Comparison of ENCODE assay signal across 9 cellular contexts in genomic region chr17:46154151-46154816, GRCh38. TPM values are rescaled to one million over a fixed set of nuclear protein-coding genes. Genes with fewer than 3 reads are reported as not detected.
A peak's percentile ranks its signal among the peaks of the same experiment; 100 is the strongest.
DNase-seq lines count a peak whose midpoint lies in the region; ATAC-seq and TF ChIP-seq lines count a peak whose summit lies in the region.
"Had no signal": no experiment of that assay in that cellular context is flagged by ENCODE, and none has a peak within 500 bp of the region (broad histone marks: within the 10 kb centered on the region; RNA-seq: fewer than 3 reads in every experiment).

No MANE protein-coding gene starts in this region.

- H3K4me1 ChIP-seq in CD4-positive, alpha-beta memory T cell (ENCODE audit: insufficient read depth, low read length): peaks cover 98% of the 10 kb centered on the region
- peaks cover 41% of the 10 kb centered on the region for H3K4me1 ChIP-seq in mucosa of descending colon (ENCODE audit: low read depth)

- peaks cover 2 to 4% of the 10 kb centered on the region in 2 donors for H3K36me3 Mint-ChIP-seq in CD4-positive, alpha-beta memory T cell
- H3K36me3 Mint-ChIP-seq in activated naive CD8-positive, alpha-beta T cell treated with anti-CD3 and anti-CD28 coated beads, Interleukin-2, amount 50 U/mL, for 24 hours (ENCODE audit: low read depth): peaks cover 20% of the 10 kb centered on the region

- CTCF ChIA-PET in CD4-positive, alpha-beta memory T cell (lab: Charles Lee; ENCODE audit: partially characterized antibody): interaction anchor here (1.3 to 4.1 kb wide), 7 partner anchors 8 to 59 kb away, joined by 4 to 19 read pairs (median 6); partner anchors contain the start of gene KANSL1

- no peaks in the 10 kb centered on the region for H3K27me3 ChIP-seq in CD4-positive, alpha-beta memory T cell (ENCODE audit: insufficient read depth, low read length)
- no peaks in the 10 kb centered on the region for H3K27me3 ChIP-seq in brain microvascular endothelial cell (replicated peaks)

- H3K27ac Mint-ChIP-seq in CD4-positive, alpha-beta memory T cell: peak overlapping the region; percentile 63 to 92 (median 85)
- H3K27ac Mint-ChIP-seq in activated naive CD8-positive, alpha-beta T cell treated with anti-CD3 and anti-CD28 coated beads, Interleukin-2, amount 50 U/mL, for 24 hours: peak overlapping the region; percentile 85

- TF ChIP-seq CTCF in mucosa of descending colon (IDR thresholded peaks at IDR 0.05) (no peak), brain microvascular endothelial cell (IDR thresholded peaks at IDR 0.05; ENCODE audit: low read depth, low read length, missing control alignments) (no peak)

- peak; percentile 19 to 65 (median 26) for DNase-seq in CD4-positive, alpha-beta memory T cell
- DNase-seq in M059J (ENCODE audit: low read depth) (peak; percentile 85), mucosa of descending colon (no peak), brain microvascular endothelial cell (no peak), G401 (ENCODE audit: low spot score) (no peak), NCI-H524 (lab: John Stamatoyannopoulos, UW) (no peak)
- DNase-seq in activated naive CD8-positive, alpha-beta T cell treated with anti-CD3 and anti-CD28 coated beads, Interleukin-2, amount 50 U/mL, for 24 hours: peak; percentile 41
- DNase-seq: cortex of kidney had no signal

- POLR2A ChIA-PET in CD4-positive, alpha-beta memory T cell (lab: Charles Lee; ENCODE audit: partially characterized antibody): interaction anchor here (0.9 to 7.3 kb wide), 12 partner anchors 9 to 58 kb away, joined by 3 to 54 read pairs (median 4); partner anchors contain the start of gene KANSL1

- in situ Hi-C loops in brain microvascular endothelial cell (cut with HindIII; ENCODE audit: low pct_ligation_motif_present, low sequenced_read_pairs): no loop called here
- in situ Hi-C loops in G401 (cut with HindIII; ENCODE audit: low sequenced_read_pairs): no loop called here

- H3K27ac ChIP-seq in CD4-positive, alpha-beta memory T cell (ENCODE audit: low read depth, low read length): peak overlapping the region; percentile 40
- no peak overlapping the region for H3K27ac ChIP-seq in brain microvascular endothelial cell

- H3K4me3 Mint-ChIP-seq in CD4-positive, alpha-beta memory T cell: peak overlapping the region; percentile 33 to 84 (median 71)
- H3K4me3 Mint-ChIP-seq in activated naive CD8-positive, alpha-beta T cell treated with anti-CD3 and anti-CD28 coated beads, Interleukin-2, amount 50 U/mL, for 24 hours: peak overlapping the region; percentile 27

- intact Hi-C loops in CD4-positive, alpha-beta memory T cell (cut with micrococcal nuclease): loop anchor here (2.0 to 5.0 kb wide), 3 partner anchors 15 to 39 kb away; partner anchors contain the start of gene KANSL1
- intact Hi-C loops in mucosa of descending colon (cut with DNase I, micrococcal nuclease): no loop called here

- H3K4me1 Mint-ChIP-seq in CD4-positive, alpha-beta memory T cell: peaks cover 67 to 94% (median 84%) of the 10 kb centered on the region in 4 donors
- H3K4me1 Mint-ChIP-seq in activated naive CD8-positive, alpha-beta T cell treated with anti-CD3 and anti-CD28 coated beads, Interleukin-2, amount 50 U/mL, for 24 hours: peaks cover 93% of the 10 kb centered on the region

- peak overlapping the region in 1 of 2 donors; percentile 17 for H3K4me3 ChIP-seq in CD4-positive, alpha-beta memory T cell (ENCODE audit: low read length in 2 of 2)
- H3K4me3 ChIP-seq in mucosa of descending colon (no peak overlapping the region), brain microvascular endothelial cell (ENCODE audit: low read depth, low read length) (no peak overlapping the region)

- no peak for ATAC-seq in activated naive CD8-positive, alpha-beta T cell treated with anti-CD3 and anti-CD28 coated beads, Interleukin-2, amount 50 U/mL, for 24 hours
- peak; percentile 50 for ATAC-seq in mucosa of descending colon
- ATAC-seq in HG03095 (IDR thresholded peaks at IDR 0.05; ENCODE audit: unreplicated experiment): no peak

- H3K36me3 ChIP-seq in CD4-positive, alpha-beta memory T cell (ENCODE audit: insufficient read depth, low read length): no peaks in the 10 kb centered on the region
- no peaks in the 10 kb centered on the region for H3K36me3 ChIP-seq in mucosa of descending colon (ENCODE audit: low read depth)
- no peaks in the 10 kb centered on the region for H3K36me3 ChIP-seq in brain microvascular endothelial cell (replicated peaks)

- no peaks in the 10 kb centered on the region for H3K27me3 Mint-ChIP-seq in CD4-positive, alpha-beta memory T cell
- H3K27me3 Mint-ChIP-seq in activated naive CD8-positive, alpha-beta T cell treated with anti-CD3 and anti-CD28 coated beads, Interleukin-2, amount 50 U/mL, for 24 hours: no peaks in the 10 kb centered on the region

- no peaks in the 10 kb centered on the region for H3K9me3 ChIP-seq in CD4-positive, alpha-beta memory T cell (ENCODE audit: control insufficient read depth in 1 of 2, low read length in 2 of 2)
- H3K9me3 ChIP-seq in mucosa of descending colon: no peaks in the 10 kb centered on the region

- H3K9me3 Mint-ChIP-seq in CD4-positive, alpha-beta memory T cell: no peaks in the 10 kb centered on the region
- H3K9me3 Mint-ChIP-seq in activated naive CD8-positive, alpha-beta T cell treated with anti-CD3 and anti-CD28 coated beads, Interleukin-2, amount 50 U/mL, for 24 hours: no peaks in the 10 kb centered on the region

RNA-seq across cellular contexts. Expression of gene KANSL1, which starts 38.9 kb away (rescaled TPM):
- 100 to 1,000 TPM; 190 to 206 TPM for total RNA-seq in CD4-positive, alpha-beta memory T cell
- 10 to 100 TPM in 1 of 2 donors, 1 to 10 TPM in 1; 6.7 to 24.3 TPM for polyA plus RNA-seq in CD4-positive, alpha-beta memory T cell
- total RNA-seq in M059J (2014; rRNA removed; shearing (Covaris generic)): 18.4 and 30.7 TPM in 2 replicates
- 100 to 1,000 TPM in 1 of 3 donors, 10 to 100 TPM in 2; 80.2 to 107 (median 88.8) TPM for total RNA-seq in mucosa of descending colon
- total RNA-seq in G401 (2014; rRNA removed; shearing (Covaris generic)): 32.1 and 41.7 TPM in 2 replicates

Comparison
In these comparisons a context has a peak if more than half of its experiments do, and no peak if none do; other contexts are left out.
1. DNase-seq: peak in CD4-positive, alpha-beta memory T cell (5 of 5), M059J (single experiment) and activated naive CD8-positive, alpha-beta T cell treated with anti-CD3 and anti-CD28 coated beads, Interleukin-2, amount 50 U/mL, for 24 hours (single experiment); none in mucosa of descending colon (0 of 3), brain microvascular endothelial cell (single experiment), G401 (single experiment) and NCI-H524 (0 of 2).